In genomic region chr20:62592506-62593177, GRCh38 we compare ENCODE assay signal across 25 cellular contexts. TPM values are rescaled to one million over a fixed set of nuclear protein-coding genes. Genes with fewer than 3 reads are reported as not detected.
DNase-seq lines count a peak whose midpoint lies in the region; ATAC-seq, FAIRE-seq and TF ChIP-seq lines count a peak whose summit lies in the region.
"Had no signal": no experiment of that assay in that cellular context is flagged by ENCODE, and none has a peak within 500 bp of the region (broad histone marks: within the 10 kb centered on the region; RNA-seq: fewer than 3 reads in every experiment).

No MANE protein-coding gene starts in this region.

- H3K4me3 ChIP-seq in bronchial epithelial cell (ENCODE audit: low read depth, low read length) (no peak overlapping the region), neutrophil (ENCODE audit: low read depth in 1 of 2, low read length in 1 of 2) (no peak overlapping the region)
- H3K4me3 ChIP-seq: GM23248, HAP-1, SK-N-MC had no signal

- ATAC-seq in Right ventricle myocardium inferior, result no peak
- ATAC-seq in left cardiac atrium, result no peak
- no peak for ATAC-seq in HG03342 (IDR thresholded peaks at IDR 0.05; ENCODE audit: unreplicated experiment)
- ATAC-seq in HG03045 (IDR thresholded peaks at IDR 0.05; ENCODE audit: unreplicated experiment), result no peak
- no peak for ATAC-seq in GM19395 (IDR thresholded peaks at IDR 0.05; ENCODE audit: unreplicated experiment)

- peaks cover 2 to 23% of the 10 kb centered on the region in 2 experiments for H3K4me1 ChIP-seq in neutrophil (ENCODE audit: control insufficient read depth in 1 of 2, insufficient read depth in 1 of 2, low read depth in 1 of 2, low read length in 1 of 2)
- H3K4me1 ChIP-seq: HAP-1 had no signal

- no peaks in the 10 kb centered on the region for H3K9me3 ChIP-seq in neutrophil
- H3K9me3 ChIP-seq: HAP-1 had no signal

- DNase-seq in Right ventricle myocardium inferior (ENCODE audit: missing footprints) (peak; percentile 53), left cardiac atrium (no peak), RWPE1 (ENCODE audit: low spot score) (no peak), bronchial epithelial cell (ENCODE audit: low read depth) (no peak)
- DNase-seq: DMS153, DND-41, GM23248, KBM-7, MV-4-11, NCI-H1105, NCI-H1436 treated with DMSO at 0.1 percent for 48 hours, NCI-H187 treated with DMSO at 0.1 percent for 48 hours, NCI-H2171 treated with DMSO at 0.1 percent for 48 hours, NCI-H345, NCI-H510A treated with DMSO at 0.1 percent for 48 hours, NCI-H774, SHP77 treated with DMSO at 0.1 percent for 48 hours had no signal

- POLR2A ChIA-PET in RWPE1 (lab: Yijun Ruan, JAX; ENCODE audit: low non-redundant PET), result no interaction called here

- intact Hi-C loops in Right ventricle myocardium inferior (cut with DNase I), result no loop called here
- intact Hi-C loops in left cardiac atrium (cut with DNase I), result no loop called here

- TF ChIP-seq CTCF in RWPE1 (conservative IDR thresholded peaks at IDR 0.05; ENCODE audit: low read depth) (no peak), bronchial epithelial cell (IDR thresholded peaks at IDR 0.05; ENCODE audit: insufficient read depth, low read length, severe bottlenecking) (no peak), neutrophil (IDR thresholded peaks at IDR 0.05) (no peak)

- CTCF ChIA-PET in RWPE1 (lab: Yijun Ruan, JAX), result no interaction called here

- peak overlapping the region; percentile 79 for H3K27ac ChIP-seq in RWPE1
- H3K27ac ChIP-seq in neutrophil, result peak overlapping the region; percentile 48
- H3K27ac ChIP-seq: 22Rv1, GM23248, SK-N-MC had no signal

- H3K36me3 ChIP-seq in bronchial epithelial cell (ENCODE audit: control insufficient read depth, insufficient read depth, low read length) (no peaks in the 10 kb centered on the region), neutrophil (peaks cover 56% of the 10 kb centered on the region)
- H3K36me3 ChIP-seq: HAP-1 had no signal

- H3K27me3 ChIP-seq in bronchial epithelial cell (ENCODE audit: control insufficient read depth, insufficient read depth, low read length), result no peaks in the 10 kb centered on the region
- peaks cover 12% of the 10 kb centered on the region for H3K27me3 ChIP-seq in neutrophil

- FAIRE-seq in bronchial epithelial cell (lab: Jason Lieb, UNC), result peak; percentile 92
- FAIRE-seq: GM18507 had no signal

RNA-seq across cellular contexts. Expression of gene SLCO4A1, which starts 49.7 kb away (rescaled TPM):
- 15.5 TPM for total RNA-seq in Right ventricle myocardium inferior
- 10 to 100 TPM; 15.1 to 35.5 TPM for total RNA-seq in left cardiac atrium
- total RNA-seq in bronchial epithelial cell, result 1.6 and 4.7 TPM in 2 replicates
